ENCODE assay signal across 8 cellular contexts in genomic region chr14:106268013-106268727, GRCh38.
DNase-seq lines count a peak whose midpoint lies in the region; ATAC-seq and TF ChIP-seq lines count a peak whose summit lies in the region.

No MANE protein-coding gene starts in this region.

- no peaks in the 10 kb centered on the region for H3K9me3 Mint-ChIP-seq in activated CD8-positive, alpha-beta T cell treated with anti-CD3 and anti-CD28 coated beads for 36 hours
- no peaks in the 10 kb centered on the region for H3K9me3 Mint-ChIP-seq in natural killer cell

- H3K27ac Mint-ChIP-seq in activated CD8-positive, alpha-beta T cell treated with anti-CD3 and anti-CD28 coated beads for 36 hours = no peak overlapping the region
- no peak overlapping the region for H3K27ac Mint-ChIP-seq in natural killer cell

- H3K36me3 Mint-ChIP-seq in activated CD8-positive, alpha-beta T cell treated with anti-CD3 and anti-CD28 coated beads for 36 hours (ENCODE audit: low read depth) = no peaks in the 10 kb centered on the region
- H3K36me3 Mint-ChIP-seq in natural killer cell = no peaks in the 10 kb centered on the region

- H3K4me3 Mint-ChIP-seq in activated CD8-positive, alpha-beta T cell treated with anti-CD3 and anti-CD28 coated beads for 36 hours = no peak overlapping the region
- no peak overlapping the region for H3K4me3 Mint-ChIP-seq in natural killer cell

- intact Hi-C loops in activated CD8-positive, alpha-beta T cell treated with anti-CD3 and anti-CD28 coated beads for 36 hours (cut with micrococcal nuclease) = no loop called here
- intact Hi-C loops in natural killer cell (cut with micrococcal nuclease) = no loop called here

- CTCF ChIA-PET in activated CD8-positive, alpha-beta T cell treated with anti-CD3 and anti-CD28 coated beads for 36 hours (lab: Charles Lee) = interaction anchor here (0.6 to 2.5 kb wide), 5 partner anchors 11 to 59 kb away, joined by 3 to 14 read pairs (median 4); no protein-coding TSS in a partner anchor

- H3K4me1 Mint-ChIP-seq in activated CD8-positive, alpha-beta T cell treated with anti-CD3 and anti-CD28 coated beads for 36 hours (ENCODE audit: low read depth) = peaks cover 3% of the 10 kb centered on the region
- peaks cover 0 to 9% of the 10 kb centered on the region in 2 donors for H3K4me1 Mint-ChIP-seq in natural killer cell

- no peak for DNase-seq in LNCaP clone FGC (ENCODE audit: low read depth)
- DNase-seq in activated CD8-positive, alpha-beta T cell treated with anti-CD3 and anti-CD28 coated beads for 36 hours = peak; percentile 85
- DNase-seq in natural killer cell = peak; percentile 59
- DNase-seq in hypothalamus (lab: John Stamatoyannopoulos, UW) = no peak
- no peak for DNase-seq in substantia nigra (lab: John Stamatoyannopoulos, UW)
- DNase-seq in NCI-H1092 (lab: John Stamatoyannopoulos, UW) = no peak

- TF ChIP-seq CTCF in C4-2B (conservative IDR thresholded peaks at IDR 0.05) (peak; percentile 59), LNCaP clone FGC (IDR thresholded peaks at IDR 0.05; ENCODE audit: control insufficient read depth, extremely low read depth, insufficient read depth) (peak; percentile 41), natural killer cell (IDR thresholded peaks at IDR 0.05) (peak; percentile 60)
- TF ChIP-seq CTCF in activated CD8-positive, alpha-beta T cell treated with anti-CD3 and anti-CD28 coated beads for 36 hours (IDR thresholded peaks at IDR 0.05) = no peak

- no peak overlapping the region for H3K4me3 ChIP-seq in LNCaP clone FGC (ENCODE audit: low read depth, low read length)

- no peaks in the 10 kb centered on the region for H3K27me3 Mint-ChIP-seq in activated CD8-positive, alpha-beta T cell treated with anti-CD3 and anti-CD28 coated beads for 36 hours
- H3K27me3 Mint-ChIP-seq in natural killer cell (ENCODE audit: low read depth in 2 of 2) = peaks cover 25 to 83% of the 10 kb centered on the region in 2 donors

- ATAC-seq in activated CD8-positive, alpha-beta T cell treated with anti-CD3 and anti-CD28 coated beads for 36 hours = peak; percentile 66
- peak in 2 of 3 donors; percentile 67 to 73 for ATAC-seq in natural killer cell
- no peak for ATAC-seq in HG03521 (IDR thresholded peaks at IDR 0.05; ENCODE audit: unreplicated experiment)

- POLR2A ChIA-PET in activated CD8-positive, alpha-beta T cell treated with anti-CD3 and anti-CD28 coated beads for 36 hours (lab: Charles Lee) = no interaction called here

- no peak overlapping the region for H3K27ac ChIP-seq in C4-2B
- no peak overlapping the region for H3K27ac ChIP-seq in substantia nigra (ENCODE audit: low read depth, low read length, poor library complexity, severe bottlenecking)

Comparison
In these comparisons a context has a peak if more than half of its experiments do, and no peak if none do; other contexts are left out.
1. DNase-seq: peak in activated CD8-positive, alpha-beta T cell treated with anti-CD3 and anti-CD28 coated beads for 36 hours (single experiment) and natural killer cell (single experiment); none in LNCaP clone FGC (single experiment), hypothalamus (0 of 51), substantia nigra (0 of 49) and NCI-H1092 (single experiment).